Comparison of ENCODE assay signal across 20 cellular contexts in genomic region chr12:39647383-39647782, GRCh38. TPM values are rescaled to one million over a fixed set of nuclear protein-coding genes. Genes with fewer than 3 reads are reported as not detected.
DNase-seq lines count a peak whose midpoint lies in the region; FAIRE-seq and TF ChIP-seq lines count a peak whose summit lies in the region.
"Had no signal": no experiment of that assay in that cellular context is flagged by ENCODE, and none has a peak within 500 bp of the region (broad histone marks: within the 10 kb centered on the region; RNA-seq: fewer than 3 reads in every experiment).

No MANE protein-coding gene starts in this region.

- no peak for TF ChIP-seq RAD21 in H1 (IDR thresholded peaks at IDR 0.05 in 1 of 2, conservative IDR thresholded peaks at IDR 0.05 in 1 of 2; ENCODE audit: low read depth in 2 of 2, low read length in 2 of 2)

- H2BK20ac ChIP-seq in H1 (ENCODE audit: low read length), result no peak overlapping the region

- peak; percentile 26 for FAIRE-seq in GM12891 (lab: Jason Lieb, UNC)
- peak; percentile 5 for FAIRE-seq in GM18507 (lab: Jason Lieb, UNC)
- peak; percentile 13 for FAIRE-seq in H1 (lab: Jason Lieb, UNC)
- FAIRE-seq in urothelium cell line (lab: Jason Lieb, UNC), result no peak
- FAIRE-seq: GM12878, H54 had no signal

- no peak for TF ChIP-seq CTCF in H1 (IDR thresholded peaks at IDR 0.05; ENCODE audit: control extremely low read depth in 1 of 3, insufficient read depth in 1 of 3, low read depth in 1 of 3, low read length in 3 of 3)

- no peak overlapping the region for H4K8ac ChIP-seq in H1 (ENCODE audit: extremely low read depth, insufficient read depth, low read length)

- no peak overlapping the region for H3K56ac ChIP-seq in H1 (replicated peaks; ENCODE audit: insufficient read length, low read depth, low read length)

- H2BK5ac ChIP-seq in H1 (ENCODE audit: low read depth, low read length), result no peak overlapping the region

- no peaks in the 10 kb centered on the region for H3K4me1 ChIP-seq in H1 (replicated peaks in 1 of 4; ENCODE audit: control insufficient read depth in 3 of 4, insufficient read depth in 4 of 4, low read length in 3 of 4)
- H3K4me1 ChIP-seq: BLaER1, Caco-2, HAP-1 had no signal

- no peaks in the 10 kb centered on the region for H3K79me2 ChIP-seq in H1 (ENCODE audit: control insufficient read depth in 1 of 2, insufficient read depth in 2 of 2, low read length in 2 of 2)

- H2AFZ ChIP-seq in H1 (ENCODE audit: low read length), result no peak overlapping the region
- H2AFZ ChIP-seq: GM23338 had no signal

- no peak overlapping the region for H3K27ac ChIP-seq in H1 (ENCODE audit: low read depth, low read length)
- H3K27ac ChIP-seq: BLaER1, C4-2B had no signal

- TF ChIP-seq EP300 in H1 (IDR thresholded peaks at IDR 0.05; ENCODE audit: borderline replicate concordance in 1 of 2, low read depth in 2 of 2, low read length in 2 of 2), result no peak

- no peak overlapping the region for H3K14ac ChIP-seq in H1 (ENCODE audit: insufficient read length)

- H3K18ac ChIP-seq in H1 (ENCODE audit: extremely low read depth, low read length), result no peak overlapping the region

- no peaks in the 10 kb centered on the region for H3K9me3 ChIP-seq in H1 (ENCODE audit: insufficient read depth in 2 of 2, low read depth in 1 of 2, low read length in 1 of 2)
- H3K9me3 ChIP-seq: BLaER1, Caco-2, HAP-1 had no signal

- no peak overlapping the region for H3K23ac ChIP-seq in H1 (ENCODE audit: insufficient read length)

- H2BK12ac ChIP-seq in H1 (ENCODE audit: low read depth, low read length), result no peak overlapping the region

- no peak overlapping the region for H3K9ac ChIP-seq in H1 (replicated peaks in 1 of 4; ENCODE audit: extremely low read depth in 1 of 4, low read depth in 3 of 4, low read length in 3 of 4)
- H3K9ac ChIP-seq: BLaER1 had no signal

- no peak overlapping the region for H2AK5ac ChIP-seq in H1 (ENCODE audit: low read depth, low read length)

- H4K5ac ChIP-seq in H1 (ENCODE audit: insufficient read length, low read depth, low read length), result no peak overlapping the region

- no peaks in the 10 kb centered on the region for H4K20me1 ChIP-seq in H1 (replicated peaks in 1 of 2; ENCODE audit: control insufficient read depth in 1 of 2, insufficient read depth in 2 of 2, low read length in 2 of 2)
- H4K20me1 ChIP-seq: BLaER1 had no signal

- no peaks in the 10 kb centered on the region for H3K79me1 ChIP-seq in H1 (ENCODE audit: low read depth, low read length)

- no peaks in the 10 kb centered on the region for H3K27me3 ChIP-seq in H1 (replicated peaks in 1 of 4; ENCODE audit: control insufficient read depth in 3 of 4, extremely low read depth in 1 of 4, insufficient read depth in 3 of 4, low read length in 3 of 4)
- H3K27me3 ChIP-seq: BLaER1 had no signal

- TF ChIP-seq POLR2A in GM12891 (IDR thresholded peaks at IDR 0.05; ENCODE audit: low read depth, low read length) (no peak), H1 (IDR thresholded peaks at IDR 0.05; ENCODE audit: control extremely low read depth in 1 of 2, low read depth in 2 of 2, low read length in 2 of 2) (no peak)

- H3K36me3 ChIP-seq in H1 (ENCODE audit: control insufficient read depth in 2 of 4, insufficient read depth in 4 of 4, low read length in 3 of 4), result no peaks in the 10 kb centered on the region
- H3K36me3 ChIP-seq: BLaER1, HAP-1 had no signal

- H2BK15ac ChIP-seq in H1 (ENCODE audit: low read length), result no peak overlapping the region

- no peak overlapping the region for H3K4me3 ChIP-seq in H1 (ENCODE audit: extremely low read depth in 1 of 4, insufficient read depth in 2 of 4, low read depth in 3 of 4, low read length in 4 of 4)
- H3K4me3 ChIP-seq: BLaER1, GM12878, GM23338, HAP-1 had no signal

- H3K23me2 ChIP-seq in H1 (ENCODE audit: low read depth, low read length), result no peaks in the 10 kb centered on the region

- no peak overlapping the region for H4K91ac ChIP-seq in H1 (replicated peaks; ENCODE audit: insufficient read length, low read length)

- no peak overlapping the region for H2BK120ac ChIP-seq in H1 (replicated peaks; ENCODE audit: low read depth, low read length)

- POLR2A ChIA-PET in H1 (lab: Charles Lee; ENCODE audit: partially characterized antibody), result no interaction called here

- no peak overlapping the region for H3K4me2 ChIP-seq in H1 (ENCODE audit: insufficient read depth in 1 of 2, low read depth in 2 of 2, low read length in 2 of 2)
- H3K4me2 ChIP-seq: BLaER1, GM23338 had no signal

- no peak overlapping the region for H3K4ac ChIP-seq in H1 (replicated peaks; ENCODE audit: insufficient read length, low read depth, low read length)

- CTCF ChIA-PET in H1 (lab: Charles Lee; ENCODE audit: partially characterized antibody), result interaction anchor here (1.1 kb wide), 1 partner anchor 17 kb away, joined by 3 read pairs; no protein-coding TSS in a partner anchor

- DNase-seq in GM12891 (ENCODE audit: insufficient read length, low spot score) (no peak), GM18507 (ENCODE audit: extremely low spot score, insufficient read length, low read depth) (no peak), H1 (ENCODE audit: low read depth in 1 of 2, low spot score in 2 of 2) (no peak), urothelium cell line (ENCODE audit: low spot score) (no peak), DMS79 (lab: John Stamatoyannopoulos, UW) (no peak)
- no peak for DNase-seq in activated CD8-positive, alpha-beta memory T cell treated with anti-CD3 and anti-CD28 coated beads, Interleukin-2, amount 50 U/mL, for 4 hours
- DNase-seq: Caco-2; CD4-positive, CD25-positive, alpha-beta regulatory T cell; CD8-positive, alpha-beta T cell; DMS153; EL; GDM1 had no signal

TF ChIP-seq in GM12891, 5 proteins besides CTCF, POLR2A, EP300 and RAD21:
- TF ChIP-seq TAF1 (IDR thresholded peaks at IDR 0.05; ENCODE audit: low read depth, low read length) (no peak), POLR2AphosphoS5 (IDR thresholded peaks at IDR 0.05; ENCODE audit: low read depth, low read length) (no peak), PAX5 (IDR thresholded peaks at IDR 0.05; ENCODE audit: insufficient read depth, low read length, severe bottlenecking) (no peak), SPI1 (IDR thresholded peaks at IDR 0.05; ENCODE audit: low read depth, low read length) (no peak), POU2F2 (IDR thresholded peaks at IDR 0.05; ENCODE audit: low read depth, low read length) (no peak)

TF ChIP-seq in H1, 55 proteins besides CTCF, POLR2A, EP300 and RAD21:
- no peak for TF ChIP-seq SIRT6 (IDR thresholded peaks at IDR 0.05; ENCODE audit: low read length)
- no peak for TF ChIP-seq BACH1 (IDR thresholded peaks at IDR 0.05; ENCODE audit: low read length)
- TF ChIP-seq E2F6 (IDR thresholded peaks at IDR 0.05), result no peak
- no peak for TF ChIP-seq PHF8 (conservative IDR thresholded peaks at IDR 0.05; ENCODE audit: low read depth, low read length)
- no peak for TF ChIP-seq CHD1 (IDR thresholded peaks at IDR 0.05; ENCODE audit: low read depth, low read length)
- TF ChIP-seq RNF2 (IDR thresholded peaks at IDR 0.05; ENCODE audit: borderline replicate concordance, low read depth, low read length, missing control alignments, poor library complexity, severe bottlenecking), result no peak
- TF ChIP-seq ASH2L (IDR thresholded peaks at IDR 0.05; ENCODE audit: low read length), result no peak
- TF ChIP-seq BCL11A (IDR thresholded peaks at IDR 0.05; ENCODE audit: low read depth in 2 of 2, low read length in 2 of 2), result no peak
- TF ChIP-seq NANOG (IDR thresholded peaks at IDR 0.05; ENCODE audit: insufficient read depth, low read depth, low read length, poor library complexity, severe bottlenecking), result no peak
- no peak for TF ChIP-seq SAP30 (IDR thresholded peaks at IDR 0.05; ENCODE audit: insufficient read depth, insufficient replicate concordance, low read length)
- TF ChIP-seq CTBP2 (IDR thresholded peaks at IDR 0.05; ENCODE audit: borderline replicate concordance, insufficient read depth, insufficient read length, low read length), result no peak
- no peak for TF ChIP-seq CREB1 (IDR thresholded peaks at IDR 0.05)
- TF ChIP-seq YY1 (IDR thresholded peaks at IDR 0.05; ENCODE audit: low read depth, low read length), result no peak
- no peak for TF ChIP-seq ZNF274 (IDR thresholded peaks at IDR 0.05; ENCODE audit: borderline replicate concordance, extremely low read depth, low read length)
- no peak for TF ChIP-seq POLR2AphosphoS5 (IDR thresholded peaks at IDR 0.05; ENCODE audit: low read depth, low read length)
- TF ChIP-seq GABPA (IDR thresholded peaks at IDR 0.05; ENCODE audit: borderline replicate concordance, insufficient read depth, low read length), result no peak
- TF ChIP-seq ATF2 (IDR thresholded peaks at IDR 0.05; ENCODE audit: low read length), result no peak
- TF ChIP-seq RXRA (IDR thresholded peaks at IDR 0.05; ENCODE audit: insufficient read depth, low read depth, low read length), result no peak
- TF ChIP-seq EZH2 (IDR thresholded peaks at IDR 0.05; ENCODE audit: low read depth, low read length, severe bottlenecking), result no peak

RNA-seq across cellular contexts. Expression of gene ABCD2, which starts 27.8 kb away (rescaled TPM):
- polyA plus RNA-seq in GM12891 (2012; ENCODE audit: low read depth, missing spikeins), result 2.2 TPM
- 0.06 TPM in 1 of 2 replicates, not detected in the other for total RNA-seq in H1 (2021; fragmentation: NEBNext Ultra II Directional; extraction: Animal tissue kit (Norgen Biotek cat#: 25700))
- not detected in 2 replicates for polyA plus RNA-seq in H1 (2011; rRNA removed)
- polyA plus RNA-seq in H1 (2011; cell fraction: cytosol; rRNA removed), result not detected
- polyA plus RNA-seq in H1 (2011; cell fraction: nucleus; rRNA removed), result not detected
- polyA plus RNA-seq in H1 (2012, experiment 1 of 2), result not detected in 4 replicates
- not detected for polyA plus RNA-seq in H1 (2012, experiment 2 of 2)
- polyA plus RNA-seq in H1 (2013, experiment 1 of 2), result 0.02 TPM
- 0.02 TPM for polyA plus RNA-seq in H1 (2013, experiment 2 of 2)
- not detected in 2 replicates for polyA minus RNA-seq in H1 (2011; rRNA and poly(A)+ RNA removed)
- not detected for polyA minus RNA-seq in H1 (2011; cell fraction: cytosol; rRNA and poly(A)+ RNA removed)
- not detected for polyA minus RNA-seq in H1 (2011; cell fraction: nucleus; rRNA and poly(A)+ RNA removed)
- total RNA-seq: A172, Caco-2, GM23338 had no signal
- polyA plus RNA-seq: AG04450, GM23338 had no signal
